Comparison of ENCODE assay signal across 23 cellular contexts in the genomic region with DNA sequence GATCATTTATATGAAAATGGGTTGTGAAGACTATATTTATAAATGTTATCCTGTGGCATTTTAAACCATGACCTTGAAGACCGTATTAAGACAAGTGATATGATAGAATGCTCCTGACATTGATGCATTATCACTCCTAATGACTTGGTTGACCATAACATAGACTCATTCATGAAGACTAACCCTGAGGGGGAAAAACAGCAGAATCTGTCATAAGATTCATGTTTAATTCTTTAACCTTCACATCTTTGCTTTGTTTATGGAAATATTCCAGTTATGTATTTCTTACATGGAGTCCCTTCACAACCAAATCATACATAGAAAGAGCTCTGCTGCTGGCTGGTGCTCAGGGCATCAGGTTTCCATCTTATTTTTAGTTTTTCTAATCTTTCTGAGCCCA.
DNase-seq lines count a peak whose midpoint lies in the region; ATAC-seq and TF ChIP-seq lines count a peak whose summit lies in the region.
"Had no signal": no experiment of that assay in that cellular context is flagged by ENCODE, and none has a peak within 500 bp of the region (broad histone marks: within the 10 kb centered on the region; RNA-seq: fewer than 3 reads in every experiment).

No MANE protein-coding gene starts in this region.

- H2BK120ac ChIP-seq in trophoblast cell (ENCODE audit: insufficient read depth, low read length, poor library complexity), result no peak overlapping the region

- no peak overlapping the region for H3K27ac ChIP-seq in GM23338 (ENCODE audit: low read depth)
- H3K27ac ChIP-seq in trophoblast cell (ENCODE audit: low read depth, low read length), result no peak overlapping the region
- H3K27ac ChIP-seq: BLaER1 treated with 17β-estradiol and CSF1 and Interleukin-3, amounts not matched to agents 10 nM and 100 nM; C4-2B had no signal

- H3K4me3 Mint-ChIP-seq in GM23338, result no peak overlapping the region
- H3K4me3 Mint-ChIP-seq: B cell; CD4-positive, alpha-beta T cell; CD8-positive, alpha-beta T cell had no signal

- H3K79me1 ChIP-seq in trophoblast cell (ENCODE audit: low read length), result no peaks in the 10 kb centered on the region

- no peaks in the 10 kb centered on the region for H3K36me3 ChIP-seq in GM23338 (ENCODE audit: insufficient read depth)
- H3K36me3 ChIP-seq in trophoblast cell (ENCODE audit: control insufficient read depth in 1 of 2, insufficient read depth in 2 of 2, low read length in 2 of 2), result no peaks in the 10 kb centered on the region
- H3K36me3 ChIP-seq: BLaER1 treated with 17β-estradiol and CSF1 and Interleukin-3, amounts not matched to agents 10 nM and 100 nM had no signal

- H3K4me1 Mint-ChIP-seq in GM23338, result peaks cover 19% of the 10 kb centered on the region
- H3K4me1 Mint-ChIP-seq: B cell had no signal

- no peaks in the 10 kb centered on the region for H3K27me3 ChIP-seq in GM23338 (ENCODE audit: insufficient read depth)
- no peaks in the 10 kb centered on the region for H3K27me3 ChIP-seq in trophoblast cell (ENCODE audit: insufficient read depth, low read length)
- H3K27me3 ChIP-seq: BLaER1 treated with 17β-estradiol and CSF1 and Interleukin-3, amounts not matched to agents 10 nM and 100 nM had no signal

- H3K9me2 ChIP-seq in GM23338 (ENCODE audit: insufficient read depth), result no peaks in the 10 kb centered on the region

- no peak overlapping the region for H3K18ac ChIP-seq in trophoblast cell (ENCODE audit: low read length)

- no peak overlapping the region for H4K8ac ChIP-seq in trophoblast cell (ENCODE audit: low read depth, low read length)

- H3K27ac Mint-ChIP-seq in GM23338, result peak overlapping the region; percentile 65; the same call in 1 of the 2 replicates
- H3K27ac Mint-ChIP-seq: B cell; CD4-positive, alpha-beta T cell; CD8-positive, alpha-beta T cell had no signal

- H2BK12ac ChIP-seq in trophoblast cell (ENCODE audit: low read length), result no peak overlapping the region

- H3K36me3 Mint-ChIP-seq in GM23338 (ENCODE audit: low read depth), result no peaks in the 10 kb centered on the region; the same call in 2 of the 3 replicates
- H3K36me3 Mint-ChIP-seq: CD8-positive, alpha-beta T cell had no signal

- TF ChIP-seq CTCF in GM23338 (conservative IDR thresholded peaks at IDR 0.05; ENCODE audit: low read depth in 2 of 2), result no peak

- no peak for DNase-seq in GM23338 (ENCODE audit: low spot score)
- peak; percentile 76 for DNase-seq in SK-MEL-5 (ENCODE audit: low read depth, low spot score)
- DNase-seq in foreskin melanocyte, result peak; percentile 89
- no peak for DNase-seq in trophoblast cell
- no peak for DNase-seq in globus pallidus (ENCODE audit: low spot score)
- no peak for DNase-seq in HK-2 (ENCODE audit: unreplicated experiment)
- DNase-seq: 8988T; ACHN; CD4-positive, alpha-beta T cell; CD8-positive, alpha-beta T cell; COR-L47; DMS 273 treated with DMSO at 0.1 percent for 48 hours; DMS153; DMS53; DMS79; DND-41; EL; GDM1 had no signal

- no peak overlapping the region for H3K14ac ChIP-seq in trophoblast cell (ENCODE audit: low read length)

- H3K9me3 ChIP-seq in trophoblast cell (ENCODE audit: insufficient read depth, low read depth, low read length), result no peaks in the 10 kb centered on the region
- H3K9me3 ChIP-seq: BLaER1 treated with 17β-estradiol and CSF1 and Interleukin-3, amounts not matched to agents 10 nM and 100 nM had no signal

- no peak overlapping the region for H4K12ac ChIP-seq in trophoblast cell (ENCODE audit: low read depth, low read length)

- no peak overlapping the region for H3K9ac ChIP-seq in trophoblast cell (ENCODE audit: low read length)
- H3K9ac ChIP-seq: BLaER1 treated with 17β-estradiol and CSF1 and Interleukin-3, amounts not matched to agents 10 nM and 100 nM had no signal

- no peak for ATAC-seq in GM23338
- no peak for ATAC-seq in HG03045 (IDR thresholded peaks at IDR 0.05; ENCODE audit: unreplicated experiment)
- ATAC-seq: CD8-positive, alpha-beta T cell; GM12878 had no signal

- H2AFZ ChIP-seq in GM23338 (no peak overlapping the region), trophoblast cell (ENCODE audit: insufficient read depth, low read length, poor library complexity) (no peak overlapping the region)

- H3K4me1 ChIP-seq in GM23338 (ENCODE audit: insufficient read depth) (peaks cover 32% of the 10 kb centered on the region), trophoblast cell (ENCODE audit: control insufficient read depth in 1 of 2, insufficient read depth in 2 of 2, low read length in 2 of 2) (no peaks in the 10 kb centered on the region)

- no peak overlapping the region for H3K4ac ChIP-seq in trophoblast cell (ENCODE audit: low read depth, low read length)

- no peaks in the 10 kb centered on the region for H3K9me3 Mint-ChIP-seq in GM23338

- H3K79me2 ChIP-seq in GM23338 (replicated peaks; ENCODE audit: insufficient read depth), result no peaks in the 10 kb centered on the region
- H3K79me2 ChIP-seq in trophoblast cell (ENCODE audit: control insufficient read depth, insufficient read depth, low read length, poor library complexity), result no peaks in the 10 kb centered on the region

- no peaks in the 10 kb centered on the region for H4K20me1 ChIP-seq in GM23338 (replicated peaks; ENCODE audit: insufficient read depth)
- H4K20me1 ChIP-seq: BLaER1 treated with 17β-estradiol and CSF1 and Interleukin-3, amounts not matched to agents 10 nM and 100 nM had no signal

- H3F3A ChIP-seq in GM23338 (replicated peaks; ENCODE audit: low read depth), result no peaks in the 10 kb centered on the region

- H3K23ac ChIP-seq in trophoblast cell (ENCODE audit: low read length), result no peak overlapping the region

- no peak overlapping the region for H2BK5ac ChIP-seq in trophoblast cell (ENCODE audit: low read depth, low read length, poor library complexity)

- H3K4me3 ChIP-seq in GM23338 (no peak overlapping the region), trophoblast cell (ENCODE audit: low read depth, low read length) (no peak overlapping the region)
- H3K4me3 ChIP-seq: BLaER1 treated with 17β-estradiol and CSF1 and Interleukin-3, amounts not matched to agents 10 nM and 100 nM; GM12878 had no signal

- in situ Hi-C loops in SK-MEL-5 (cut with HindIII; ENCODE audit: low pct_unique_long_range_greater_than_20kb, low sequenced_read_pairs), result no loop called here

- H3K4me2 ChIP-seq in GM23338, result 0 out of 2 replicates have a peak overlapping the region, but pooled peaks have one; percentile 18
- no peak overlapping the region for H3K4me2 ChIP-seq in trophoblast cell (ENCODE audit: low read length)
- H3K4me2 ChIP-seq: BLaER1 treated with 17β-estradiol and CSF1 and Interleukin-3, amounts not matched to agents 10 nM and 100 nM had no signal

- no peak overlapping the region for H2AK5ac ChIP-seq in trophoblast cell (ENCODE audit: low read length)

- H3K27me3 Mint-ChIP-seq in GM23338 (ENCODE audit: insufficient read depth, low read depth, poor library complexity), result no peaks in the 10 kb centered on the region
- H3K27me3 Mint-ChIP-seq: B cell; CD4-positive, alpha-beta T cell had no signal

- WGBS in trophoblast cell (ENCODE audit: extremely low coverage, insufficient coverage, insufficient read length), result no CpG with 5 or more reads among the region's 1 CpG

- no peak overlapping the region for H4K91ac ChIP-seq in trophoblast cell (ENCODE audit: low read depth, low read length)

TF ChIP-seq in GM23338, 12 proteins besides CTCF, POLR2A, EP300 and RAD21 (continues in another document):
- no peak for TF ChIP-seq CREB1 (CRISPR knock-in tag; IDR thresholded peaks at IDR 0.05; ENCODE audit: low read depth)
- no peak for TF ChIP-seq REST (IDR thresholded peaks at IDR 0.05; ENCODE audit: unreplicated experiment)
- TF ChIP-seq ETS1 (IDR thresholded peaks at IDR 0.05), result no peak
- TF ChIP-seq EZH2 (IDR thresholded peaks at IDR 0.05; ENCODE audit: low read depth, unreplicated experiment), result no peak
- TF ChIP-seq STAT1 (IDR thresholded peaks at IDR 0.05; ENCODE audit: unreplicated experiment), result no peak
- no peak for TF ChIP-seq ZNF114 (CRISPR knock-in tag; IDR thresholded peaks at IDR 0.05)
- no peak for TF ChIP-seq JUNB (IDR thresholded peaks at IDR 0.05; ENCODE audit: unreplicated experiment)
- TF ChIP-seq NANOG (IDR thresholded peaks at IDR 0.05; ENCODE audit: borderline replicate concordance), result no peak
- no peak for TF ChIP-seq ZNF331 (CRISPR knock-in tag; IDR thresholded peaks at IDR 0.05; ENCODE audit: low read depth)
- no peak for TF ChIP-seq POLR2AphosphoS5 (IDR thresholded peaks at IDR 0.05; ENCODE audit: low read depth)
- TF ChIP-seq EZH2phosphoT487 (IDR thresholded peaks at IDR 0.05; ENCODE audit: unreplicated experiment), result no peak

Comparison
In these comparisons a context has a peak if more than half of its experiments do, and no peak if none do; other contexts are left out.
1. DNase-seq: peak in SK-MEL-5 (single experiment) and foreskin melanocyte (single experiment); none in GM23338 (single experiment), trophoblast cell (0 of 2), globus pallidus (single experiment) and HK-2 (single experiment).